Comparison of ENCODE assay signal across 23 cellular contexts in the genomic region with DNA sequence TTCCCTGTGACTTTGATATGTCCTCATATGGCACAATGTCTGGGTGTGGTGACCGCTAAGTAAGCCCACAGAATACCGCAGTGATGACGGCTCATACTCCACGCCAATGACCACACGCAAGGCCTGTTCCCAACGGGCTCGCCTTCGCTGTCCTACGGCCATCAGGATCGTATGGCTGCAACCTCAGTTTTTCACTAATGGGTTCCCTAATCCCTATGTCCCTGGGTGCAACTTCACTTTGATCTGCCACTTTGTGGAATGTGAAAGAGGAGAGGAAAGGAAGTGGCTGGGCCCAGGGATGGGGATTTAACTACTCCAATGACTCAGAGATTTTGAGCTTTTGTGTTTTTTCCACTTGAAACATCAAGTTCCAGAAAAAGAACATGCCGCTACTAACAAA.
DNase-seq lines count a peak whose midpoint lies in the region; ATAC-seq and TF ChIP-seq lines count a peak whose summit lies in the region.
"Had no signal": no experiment of that assay in that cellular context is flagged by ENCODE, and none has a peak within 500 bp of the region (broad histone marks: within the 10 kb centered on the region; RNA-seq: fewer than 3 reads in every experiment).

No MANE protein-coding gene starts in this region.

- H3K27ac ChIP-seq in sigmoid colon, result no peak overlapping the region
- H3K27ac ChIP-seq: A549, esophagus muscularis mucosa, right atrium auricular region, WERI-Rb-1 had no signal

- 88 to 94% methylated on average over 11 of the region's 11 CpGs for WGBS in sigmoid colon, 2 donors

- no peak for TF ChIP-seq CTCF in sigmoid colon (IDR thresholded peaks at IDR 0.05)

- H3K4me1 ChIP-seq in sigmoid colon, result no peaks in the 10 kb centered on the region
- H3K4me1 ChIP-seq in HAP-1, result no peaks in the 10 kb centered on the region
- H3K4me1 ChIP-seq: A549, esophagus muscularis mucosa, right atrium auricular region had no signal

- in situ Hi-C loops in HAP-1 (cut with MboI; ENCODE audit: low sequenced_read_pairs), result no loop called here

- peak; percentile 82 for DNase-seq in AG08395 (ENCODE audit: low spot score)
- peak; percentile 25 for DNase-seq in HCEC 1CT
- DNase-seq in amniotic epithelial cell (ENCODE audit: low read depth), result peak; percentile 74
- peak; percentile 8 for DNase-seq in kidney tubule cell (ENCODE audit: low spot score)
- no peak for DNase-seq in sigmoid colon
- no peak for DNase-seq in Right ventricle myocardium superior
- DNase-seq in NCI-H748 (lab: John Stamatoyannopoulos, UW; ENCODE audit: unreplicated experiment), result no peak
- DNase-seq in HAP-1 (ENCODE audit: low spot score in 2 of 2), result no peak
- DNase-seq: activated CD4-positive, alpha-beta memory T cell treated with anti-CD3 and anti-CD28 coated beads for 36 hours; activated T-cell treated with anti-CD3 and anti-CD28 coated beads, Interleukin-2, amount 50 U/mL, for 4 hours; CD8-positive, alpha-beta memory T cell; DND-41; hypothalamus; Kasumi-1; kidney glomerular epithelial cell; midbrain; NCI-H1436 treated with DMSO at 0.1 percent for 48 hours; NCI-H345; T-cell; WERI-Rb-1 had no signal

- H3K9me3 ChIP-seq in sigmoid colon, result no peaks in the 10 kb centered on the region
- H3K9me3 ChIP-seq in HAP-1, result no peaks in the 10 kb centered on the region
- H3K9me3 ChIP-seq: A549, esophagus muscularis mucosa had no signal

- H3K27me3 ChIP-seq in sigmoid colon (no peaks in the 10 kb centered on the region), HAP-1 (ENCODE audit: low read depth) (no peaks in the 10 kb centered on the region)
- H3K27me3 ChIP-seq: esophagus muscularis mucosa, right atrium auricular region had no signal

- ATAC-seq in Right ventricle myocardium superior (ENCODE audit: poor library complexity), result no peak
- ATAC-seq: A549, T-cell had no signal

- intact Hi-C loops in sigmoid colon (cut with DNase I), result no loop called here
- intact Hi-C loops in Right ventricle myocardium superior (cut with DNase I), result no loop called here

- H3K36me3 ChIP-seq in sigmoid colon (no peaks in the 10 kb centered on the region), HAP-1 (replicated peaks) (no peaks in the 10 kb centered on the region)
- H3K36me3 ChIP-seq: esophagus muscularis mucosa, right atrium auricular region, WERI-Rb-1 had no signal

- no peak for TF ChIP-seq EP300 in sigmoid colon (IDR thresholded peaks at IDR 0.05)

- H3K4me3 ChIP-seq in sigmoid colon, result no peak overlapping the region
- H3K4me3 ChIP-seq in HAP-1, result no peak overlapping the region
- H3K4me3 ChIP-seq: A549, esophagus muscularis mucosa, right atrium auricular region had no signal

- TF ChIP-seq POLR2A in sigmoid colon (IDR thresholded peaks at IDR 0.05), result no peak

Comparison
In these comparisons a context has a peak if more than half of its experiments do, and no peak if none do; other contexts are left out.
1. DNase-seq: peak in AG08395 (single experiment), HCEC 1CT (single experiment), amniotic epithelial cell (single experiment) and kidney tubule cell (single experiment); none in sigmoid colon (single experiment), Right ventricle myocardium superior (single experiment), NCI-H748 (single experiment) and HAP-1 (0 of 2).